Comparison of ENCODE assay signal across 8 cellular contexts in genomic region chr5:180808461-180809000, GRCh38. TPM values are rescaled to one million over a fixed set of nuclear protein-coding genes. Genes with fewer than 3 reads are reported as not detected.
A peak's percentile ranks its signal among the peaks of the same experiment; 100 is the strongest.
DNase-seq lines count a peak whose midpoint lies in the region; ATAC-seq and TF ChIP-seq lines count a peak whose summit lies in the region.

No MANE protein-coding gene starts in this region.

- 51% methylated on average over 5 of the region's 5 CpGs for WGBS in right cardiac atrium
- 31 to 53% methylated on average over 5 of the region's 5 CpGs for WGBS in body of pancreas, 2 donors

- H3K27ac ChIP-seq in right cardiac atrium (ENCODE audit: low read length) (no peak overlapping the region), body of pancreas (peak overlapping the region; percentile 19 to 94 (median 56)), vagina (peak overlapping the region; percentile 99)

- H3K4me3 ChIP-seq in right cardiac atrium (ENCODE audit: low read length), result peak overlapping the region; percentile 70
- H3K4me3 ChIP-seq in body of pancreas, result no peak overlapping the region
- no peak overlapping the region for H3K4me3 ChIP-seq in mucosa of stomach (ENCODE audit: low read length)
- H3K4me3 ChIP-seq in vagina, result peak overlapping the region; percentile 64 to 73

- H3K9ac ChIP-seq in mucosa of stomach (ENCODE audit: low read length), result peak overlapping the region; percentile 92

- H3K4me1 ChIP-seq in right cardiac atrium (ENCODE audit: control insufficient read depth, insufficient read depth, low read length) (peaks cover 18% of the 10 kb centered on the region), body of pancreas (peaks cover 68% of the 10 kb centered on the region), mucosa of stomach (ENCODE audit: control insufficient read depth, insufficient read depth, low read length) (peaks cover 56% of the 10 kb centered on the region), vagina (peaks cover 75% of the 10 kb centered on the region)

- intact Hi-C loops in right cardiac atrium (cut with DNase I), result loop anchor here in 2 of 4 donors (10.0 kb wide), 2 partner anchors 46 to 56 kb away; partner anchors contain the start of gene ZFP62 (in 1 of the 2)
- intact Hi-C loops in left cardiac atrium (cut with DNase I), result no loop called here
- intact Hi-C loops in body of pancreas (cut with DNase I), result no loop called here
- intact Hi-C loops in vagina (cut with DNase I), result loop anchor here (10.0 kb wide), 1 partner anchor 386 kb away; no protein-coding TSS in a partner anchor

- DNase-seq in right cardiac atrium, result no peak
- no peak for DNase-seq in left cardiac atrium
- DNase-seq in body of pancreas, result peak in 1 of 4 donors; percentile 9
- no peak for DNase-seq in vagina (ENCODE audit: extremely low spot score in 2 of 2)
- DNase-seq in GF-D8 (lab: John Stamatoyannopoulos, UW), result no peak

- no peaks in the 10 kb centered on the region for H3K27me3 ChIP-seq in right cardiac atrium (ENCODE audit: control insufficient read depth, insufficient read depth)
- no peaks in the 10 kb centered on the region for H3K27me3 ChIP-seq in body of pancreas
- H3K27me3 ChIP-seq in mucosa of stomach (ENCODE audit: control insufficient read depth, insufficient read depth, low read length), result no peaks in the 10 kb centered on the region
- H3K27me3 ChIP-seq in vagina, result no peaks in the 10 kb centered on the region

- no peaks in the 10 kb centered on the region for H3K36me3 ChIP-seq in body of pancreas (replicated peaks in 1 of 2; ENCODE audit: insufficient read depth in 1 of 2, low read depth in 2 of 2)
- H3K36me3 ChIP-seq in mucosa of stomach (ENCODE audit: control insufficient read depth, insufficient read depth, low read length), result no peaks in the 10 kb centered on the region
- H3K36me3 ChIP-seq in vagina, result no peaks in the 10 kb centered on the region

- TF ChIP-seq POLR2A in body of pancreas (IDR thresholded peaks at IDR 0.05) (no peak), vagina (IDR thresholded peaks at IDR 0.05) (no peak)

- H3K9me3 ChIP-seq in right cardiac atrium (ENCODE audit: control insufficient read depth, low read length) (no peaks in the 10 kb centered on the region), body of pancreas (no peaks in the 10 kb centered on the region), mucosa of stomach (ENCODE audit: control insufficient read depth, low read length) (no peaks in the 10 kb centered on the region), vagina (no peaks in the 10 kb centered on the region)

- TF ChIP-seq CTCF in body of pancreas (IDR thresholded peaks at IDR 0.05), result no peak
- TF ChIP-seq CTCF in vagina (IDR thresholded peaks at IDR 0.05), result no peak

- ATAC-seq in right cardiac atrium (no peak), left cardiac atrium (no peak), body of pancreas (no peak), GM19324 (IDR thresholded peaks at IDR 0.05; ENCODE audit: low FRiP score, unreplicated experiment) (no peak), HG03025 (IDR thresholded peaks at IDR 0.05; ENCODE audit: low FRiP score, unreplicated experiment) (no peak)

RNA-seq across cellular contexts. Expression of gene MGAT1, which starts 5.9 kb away (rescaled TPM):
- total RNA-seq in right cardiac atrium, result 100 to 1,000 TPM in 1 of 4 donors, 10 to 100 TPM in 3; 74.3 to 119 (median 82.7) TPM
- polyA plus RNA-seq in right cardiac atrium, result 87.6 TPM
- 100 to 1,000 TPM in 1 of 2 donors, 10 to 100 TPM in 1; 95.8 to 133 TPM for total RNA-seq in left cardiac atrium
- 10 to 100 TPM; 96.2 to 98.8 TPM for total RNA-seq in body of pancreas
- 152 TPM for total RNA-seq in vagina

RNA-seq across cellular contexts. Expression of gene ZFP62, which starts 52.5 kb away (rescaled TPM):
- total RNA-seq in right cardiac atrium (10 to 100 TPM; 19.7 to 22.8 (median 20.6) TPM), left cardiac atrium (10 to 100 TPM; 14.4 to 16.8 TPM), body of pancreas (10 to 100 TPM; 17.1 to 24.6 TPM), vagina (22.3 TPM)
- 12.0 TPM for polyA plus RNA-seq in right cardiac atrium

Comparison
In these comparisons a context has a peak if more than half of its experiments do, and no peak if none do; other contexts are left out.
1. H3K4me3 ChIP-seq: peak in right cardiac atrium (single experiment) and vagina (2 of 2); none in body of pancreas (0 of 2) and mucosa of stomach (single experiment).